Comparison of ENCODE assay signal across 1 cellular context in the genomic region with DNA sequence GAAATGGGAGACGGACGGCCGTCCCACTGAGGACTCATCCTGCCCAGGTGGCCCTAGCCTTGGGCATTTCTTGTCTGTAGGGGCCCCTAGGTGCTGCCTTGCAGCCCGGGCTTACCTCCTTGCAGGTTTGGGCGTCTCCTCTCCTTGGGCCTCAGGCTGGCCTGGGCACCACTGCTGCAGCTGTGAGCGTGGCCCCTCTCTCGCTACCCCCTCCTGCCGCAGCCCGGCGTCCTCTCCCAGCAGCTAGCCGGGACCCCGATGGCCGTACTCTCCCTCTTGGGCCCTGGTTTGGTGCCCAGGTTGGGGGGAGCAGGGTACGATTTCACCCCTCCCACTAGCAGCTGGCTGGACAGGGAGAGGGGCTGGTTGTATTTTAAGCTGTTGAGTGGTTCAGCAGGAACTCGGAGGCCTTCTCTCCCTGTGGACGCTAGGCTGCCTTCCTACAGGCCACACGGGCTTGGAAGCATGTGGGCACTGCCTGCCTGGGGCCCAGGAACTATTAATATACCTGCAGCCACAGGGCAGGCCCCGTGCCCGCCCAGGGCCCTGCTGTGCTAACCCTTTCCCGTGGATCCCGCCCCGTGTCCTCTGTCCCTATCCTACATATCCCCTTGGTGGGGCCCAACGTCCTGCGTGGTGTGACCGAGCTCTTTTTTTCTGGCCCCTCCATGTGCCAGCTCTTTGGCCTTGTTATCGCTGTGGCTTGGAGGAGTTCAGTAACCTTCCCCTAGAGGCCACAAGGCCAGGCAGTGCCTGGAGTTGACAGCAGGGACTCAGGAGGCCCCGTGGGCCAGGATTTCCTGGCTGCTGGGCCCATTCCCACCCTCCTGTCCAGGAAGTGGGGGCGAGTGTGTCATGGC.
TF ChIP-seq lines count a peak whose summit lies in the region.

No MANE protein-coding gene starts in this region.

TF ChIP-seq in endothelial cell of umbilical vein, 7 proteins besides CTCF, POLR2A, EP300 and RAD21:
- TF ChIP-seq FOS (IDR thresholded peaks at IDR 0.05; ENCODE audit: borderline replicate concordance, insufficient read depth, low read length) (no peak), POLR2AphosphoS5 (IDR thresholded peaks at IDR 0.05; ENCODE audit: insufficient read depth, low read depth, low read length) (no peak), MYC (IDR thresholded peaks at IDR 0.05; ENCODE audit: low read depth, low read length) (no peak), JUN (IDR thresholded peaks at IDR 0.05; ENCODE audit: borderline replicate concordance, insufficient read depth, insufficient read length, low read depth) (no peak), EZH2 (IDR thresholded peaks at IDR 0.05; ENCODE audit: borderline replicate concordance, low read depth, low read length, severe bottlenecking) (no peak), GATA2 (IDR thresholded peaks at IDR 0.05; ENCODE audit: insufficient read depth, insufficient read length, low read depth, low read length) (no peak)
- TF ChIP-seq, protein P1, sequence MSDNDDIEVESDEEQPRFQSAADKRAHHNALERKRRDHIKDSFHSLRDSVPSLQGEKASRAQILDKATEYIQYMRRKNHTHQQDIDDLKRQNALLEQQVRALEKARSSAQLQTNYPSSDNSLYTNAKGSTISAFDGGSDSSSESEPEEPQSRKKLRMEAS (IDR thresholded peaks at IDR 0.05; ENCODE audit: insufficient read depth, insufficient read length): no peak
